19 cellular contexts compared by ENCODE assay signal in the genomic region with DNA sequence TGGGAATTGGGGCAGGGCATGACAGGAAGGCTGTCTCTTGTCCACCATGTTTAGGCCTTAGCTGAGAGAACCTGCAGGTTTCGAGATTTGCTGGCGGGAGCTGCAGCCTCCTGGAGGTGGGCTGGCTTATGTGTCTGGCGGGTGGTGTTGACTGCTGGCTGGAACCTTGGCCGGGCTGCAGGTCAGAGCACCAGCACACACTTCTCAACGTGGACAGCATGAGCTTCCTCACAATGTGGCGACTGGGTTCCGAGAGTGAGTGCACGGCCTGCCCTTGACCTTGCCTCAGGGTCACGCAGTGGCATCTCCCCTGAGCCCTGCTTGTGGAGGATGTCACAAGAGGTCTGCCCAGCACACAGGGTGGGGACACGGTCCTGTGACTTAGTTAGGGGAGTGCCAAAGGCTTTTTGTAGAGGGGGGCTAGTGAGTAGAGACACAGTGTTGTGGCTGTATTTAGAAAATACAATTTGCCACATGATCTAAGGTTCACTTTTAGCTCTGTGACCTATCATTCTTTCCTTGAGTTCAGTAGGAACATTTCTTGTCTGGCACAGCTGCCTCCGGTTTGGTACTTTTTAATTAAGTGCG.
"Had no signal": no experiment of that assay in that cellular context is flagged by ENCODE, and none has a peak within 500 bp of the region (broad histone marks: within the 10 kb centered on the region; RNA-seq: fewer than 3 reads in every experiment).

No MANE protein-coding gene starts in this region.

- H3K4me3 ChIP-seq: body of pancreas, mucosa of descending colon, thyroid gland had no signal

- ATAC-seq: body of pancreas, foreskin keratinocyte, mucosa of descending colon had no signal

- H3K27ac Mint-ChIP-seq: activated naive CD4-positive, alpha-beta T cell treated with anti-CD3 and anti-CD28 coated beads, Interleukin-2, amount 50 U/mL, for 24 hours; nephron progenitor cell; stimulated activated naive CD8-positive, alpha-beta T cell treated with anti-CD3 and anti-CD28 coated beads, Interleukin-15, Interleukin-2, amounts not matched to agents 100 ng/mL and 50 ng/mL, for 24 hours; T-helper 1 cell treated with Interleukin-12 subunit alpha and Interleukin-12 subunit beta and Interleukin-4 antibody, amounts not matched to agents 30 μg/mL and 1 μg/mL, for 36 hours had no signal

- H3K36me3 ChIP-seq: thyroid gland had no signal

- H3K4me3 Mint-ChIP-seq: activated naive CD4-positive, alpha-beta T cell treated with anti-CD3 and anti-CD28 coated beads, Interleukin-2, amount 50 U/mL, for 24 hours; nephron progenitor cell; stimulated activated naive CD8-positive, alpha-beta T cell treated with anti-CD3 and anti-CD28 coated beads, Interleukin-15, Interleukin-2, amounts not matched to agents 100 ng/mL and 50 ng/mL, for 24 hours; T-helper 1 cell treated with Interleukin-12 subunit alpha and Interleukin-12 subunit beta and Interleukin-4 antibody, amounts not matched to agents 30 μg/mL and 1 μg/mL, for 36 hours had no signal

- H3K9me3 ChIP-seq: body of pancreas, mucosa of descending colon, thyroid gland had no signal

- H3K27ac ChIP-seq: body of pancreas, foreskin keratinocyte, thyroid gland had no signal

- H3K27me3 Mint-ChIP-seq: activated naive CD4-positive, alpha-beta T cell treated with anti-CD3 and anti-CD28 coated beads, Interleukin-2, amount 50 U/mL, for 24 hours; stimulated activated naive CD8-positive, alpha-beta T cell treated with anti-CD3 and anti-CD28 coated beads, Interleukin-15, Interleukin-2, amounts not matched to agents 100 ng/mL and 50 ng/mL, for 24 hours had no signal

- H3K27me3 ChIP-seq: body of pancreas, thyroid gland had no signal

- H3K9me3 Mint-ChIP-seq: activated naive CD4-positive, alpha-beta T cell treated with anti-CD3 and anti-CD28 coated beads, Interleukin-2, amount 50 U/mL, for 24 hours; nephron progenitor cell; stimulated activated naive CD8-positive, alpha-beta T cell treated with anti-CD3 and anti-CD28 coated beads, Interleukin-15, Interleukin-2, amounts not matched to agents 100 ng/mL and 50 ng/mL, for 24 hours; T-helper 1 cell treated with Interleukin-12 subunit alpha and Interleukin-12 subunit beta and Interleukin-4 antibody, amounts not matched to agents 30 μg/mL and 1 μg/mL, for 36 hours had no signal

- H3K36me3 Mint-ChIP-seq: activated naive CD4-positive, alpha-beta T cell treated with anti-CD3 and anti-CD28 coated beads, Interleukin-2, amount 50 U/mL, for 24 hours had no signal

- H3K4me1 Mint-ChIP-seq: activated naive CD4-positive, alpha-beta T cell treated with anti-CD3 and anti-CD28 coated beads, Interleukin-2, amount 50 U/mL, for 24 hours had no signal

- DNase-seq: activated CD4-positive, alpha-beta T cell treated with anti-CD3 and anti-CD28 coated beads for 48 hours; activated gamma-delta T cell treated with Interleukin-2 at 50 U/mL for 16 hours; activated T-cell treated with anti-CD3 and anti-CD28 coated beads, Interleukin-2, amount 50 U/mL, for 1 hour; anterior cingulate cortex; body of pancreas; caudate nucleus; dermis blood vessel endothelial cell; effector memory CD4-positive, alpha-beta T cell; foreskin keratinocyte; mesendoderm; mucosa of descending colon; nephron progenitor cell; nucleus accumbens; stimulated activated CD4-positive, alpha-beta T cell treated with anti-CD3 and anti-CD28 coated beads, Interleukin-4, amount 100 ng/mL, for 24 hours; substantia nigra; thyroid gland had no signal
